8 cellular contexts compared by ENCODE assay signal in genomic region chr19:2463694-2464093, GRCh38. TPM values are rescaled to one million over a fixed set of nuclear protein-coding genes. Genes with fewer than 3 reads are reported as not detected.
DNase-seq lines count a peak whose midpoint lies in the region; ATAC-seq, FAIRE-seq and TF ChIP-seq lines count a peak whose summit lies in the region.
"Not testable (repeated sequence)": the region's sequence is repeated elsewhere in the genome, so short reads cannot be mapped to it uniquely, and the experiment has no call there.

No MANE protein-coding gene starts in this region.

- not testable (repeated sequence) for H4K8ac ChIP-seq in IMR-90 (ENCODE audit: low read depth in 2 of 2, low read length in 2 of 2)

- H3K27me3 ChIP-seq in A673 (replicated peaks; ENCODE audit: insufficient read depth, low read depth, low read length, poor library complexity); IMR-90 (ENCODE audit: control insufficient read depth, insufficient read depth, low read length); K562 (ENCODE audit: control insufficient read depth in 2 of 2, insufficient read depth in 2 of 2, low read length in 2 of 2); stomach smooth muscle (ENCODE audit: control insufficient read depth in 1 of 2, insufficient read depth in 2 of 2, low read length in 2 of 2): not testable (repeated sequence)

- H4K5ac ChIP-seq in IMR-90 (ENCODE audit: low read depth, low read length), result not testable (repeated sequence)

- dilution Hi-C loops in IMR-90 (cut with HindIII; ENCODE audit: low sequenced_read_pairs, unreplicated experiment), result not testable (repeated sequence)

- H3K4me3 Mint-ChIP-seq in T-helper 2 cell treated with Interferon-gamma antibody and Interleukin-4, amounts not matched to agents 5 μg/mL and 100 μg/mL, for 36 hours, result peak overlapping the region; percentile 50
- H3K4me3 Mint-ChIP-seq in activated CD8-positive, alpha-beta memory T cell treated with anti-CD3 and anti-CD28 coated beads, Interleukin-2, amount 10 ng/mL, durations not matched to agents 7 days and 5 days, result peak overlapping the region; percentile 11
- H3K4me3 Mint-ChIP-seq in immature natural killer cell, result peak overlapping the region in 3 of 5 donors; percentile 32 to 44 (median 34)
- H3K4me3 Mint-ChIP-seq in nephron progenitor cell, result not testable (repeated sequence)

- peak overlapping the region; percentile 64 for H3K4ac ChIP-seq in IMR-90 (ENCODE audit: low read depth, low read length)

- no CpG with 5 or more reads among the region's 5 CpGs for WGBS in IMR-90 (ENCODE audit: extremely low coverage in 2 of 2, insufficient read length in 1 of 2), 2 experiments
- WGBS in K562 (ENCODE audit: insufficient coverage, low coverage, missing lambda C conversion rate), result 48% methylated on average over 5 of the region's 5 CpGs

- not testable (repeated sequence) for ATAC-seq in IMR-90 (ENCODE audit: low read depth); activated CD8-positive, alpha-beta memory T cell treated with anti-CD3 and anti-CD28 coated beads, Interleukin-2, amount 10 ng/mL, durations not matched to agents 7 days and 5 days; K562

- not testable (repeated sequence) for H3K23ac ChIP-seq in IMR-90 (ENCODE audit: low read depth, low read length)

- H2AK9ac ChIP-seq in IMR-90 (replicated peaks; ENCODE audit: low read depth, low read length, poor library complexity), result not testable (repeated sequence)

- POLR2A ChIA-PET in A673 (lab: Charles Lee; ENCODE audit: low non-redundant PET), result not testable (repeated sequence)
- POLR2A ChIA-PET in IMR-90 (lab: Charles Lee; ENCODE audit: unreplicated experiment) (interaction anchor here (0.6 to 1.2 kb wide), 2 partner anchors 13 to 49 kb away, joined by 6 to 13 read pairs; partner anchors contain the start of gene GADD45B), K562 (lab: Yijun Ruan, JAX) (interaction anchor here (1.6 to 1.7 kb wide), 2 partner anchors 9 to 13 kb away, joined by 4 to 7 read pairs; partner anchors contain the start of gene GADD45B)

- not testable (repeated sequence) for H3K4me1 Mint-ChIP-seq in T-helper 2 cell treated with Interferon-gamma antibody and Interleukin-4, amounts not matched to agents 5 μg/mL and 100 μg/mL, for 36 hours (ENCODE audit: low read depth); immature natural killer cell
- peaks cover 13% of the 10 kb centered on the region for H3K4me1 Mint-ChIP-seq in activated CD8-positive, alpha-beta memory T cell treated with anti-CD3 and anti-CD28 coated beads, Interleukin-2, amount 10 ng/mL, durations not matched to agents 7 days and 5 days
- peaks cover 10% of the 10 kb centered on the region for H3K4me1 Mint-ChIP-seq in nephron progenitor cell

- CTCF ChIA-PET in A673 (lab: Charles Lee), result interaction anchor here (0.6 kb wide), 1 partner anchor 173 kb away, joined by 3 read pairs; no protein-coding TSS in a partner anchor
- CTCF ChIA-PET in IMR-90 (lab: Yijun Ruan, JAX); K562 (lab: Yijun Ruan, JAX; ENCODE audit: low intra/inter-chr PET ratio): not testable (repeated sequence)
- CTCF ChIA-PET in activated CD8-positive, alpha-beta memory T cell treated with anti-CD3 and anti-CD28 coated beads, Interleukin-2, amount 10 ng/mL, durations not matched to agents 7 days and 5 days (lab: Charles Lee), result interaction anchor here (1.1 to 5.0 kb wide), 6 partner anchors 10 to 157 kb away, joined by 3 to 28 read pairs (median 6); no protein-coding TSS in a partner anchor

- not testable (repeated sequence) for H2AFZ ChIP-seq in IMR-90 (replicated peaks; ENCODE audit: low read length, poor library complexity); K562 (ENCODE audit: low read depth, low read length)

- H4K20me1 ChIP-seq in IMR-90 (ENCODE audit: insufficient read depth, low read length); K562 (replicated peaks; ENCODE audit: control insufficient read depth, insufficient read depth, low read length): not testable (repeated sequence)

- not testable (repeated sequence) for H3K27me3 Mint-ChIP-seq in T-helper 2 cell treated with Interferon-gamma antibody and Interleukin-4, amounts not matched to agents 5 μg/mL and 100 μg/mL, for 36 hours (ENCODE audit: low read depth); activated CD8-positive, alpha-beta memory T cell treated with anti-CD3 and anti-CD28 coated beads, Interleukin-2, amount 10 ng/mL, durations not matched to agents 7 days and 5 days; immature natural killer cell (ENCODE audit: low read depth in 3 of 3); nephron progenitor cell (ENCODE audit: low read depth, poor library complexity)

- not testable (repeated sequence) for H3K9me3 ChIP-seq in A673 (ENCODE audit: low read depth, low read length, poor library complexity, severe bottlenecking); IMR-90 (ENCODE audit: control insufficient read depth, insufficient read depth, low read length); K562 (replicated peaks; ENCODE audit: control insufficient read depth, insufficient read depth, low read depth, low read length); stomach smooth muscle (ENCODE audit: control insufficient read depth in 2 of 2, low read length in 2 of 2)

- not testable (repeated sequence) for H3K4me1 ChIP-seq in A673 (ENCODE audit: insufficient read depth, low read length, poor library complexity, severe bottlenecking); IMR-90 (ENCODE audit: control insufficient read depth, insufficient read depth, low read length)
- H3K4me1 ChIP-seq in K562 (replicated peaks in 1 of 2; ENCODE audit: control insufficient read depth in 2 of 2, insufficient read depth in 2 of 2, low read length in 2 of 2) (peaks cover 0 to 20% of the 10 kb centered on the region in 2 experiments; a peak in 2 of 5 replicates), stomach smooth muscle (ENCODE audit: control insufficient read depth, insufficient read depth, low read length) (peaks cover 12% of the 10 kb centered on the region)

- not testable (repeated sequence) for H3K79me2 ChIP-seq in K562 (ENCODE audit: control insufficient read depth, insufficient read depth, low read length)

- H3K4me3 ChIP-seq in A673 (ENCODE audit: low read depth, low read length, poor library complexity, severe bottlenecking); IMR-90 (ENCODE audit: insufficient read depth, low read depth, low read length); K562; stomach smooth muscle (ENCODE audit: low read length in 2 of 2): not testable (repeated sequence)

- H2BK5ac ChIP-seq in IMR-90 (ENCODE audit: low read depth, low read length, poor library complexity, severe bottlenecking), result not testable (repeated sequence)

- not testable (repeated sequence) for H4K91ac ChIP-seq in IMR-90 (ENCODE audit: insufficient read depth, low read depth, low read length)

- not testable (repeated sequence) for H3K9me3 Mint-ChIP-seq in T-helper 2 cell treated with Interferon-gamma antibody and Interleukin-4, amounts not matched to agents 5 μg/mL and 100 μg/mL, for 36 hours; activated CD8-positive, alpha-beta memory T cell treated with anti-CD3 and anti-CD28 coated beads, Interleukin-2, amount 10 ng/mL, durations not matched to agents 7 days and 5 days (ENCODE audit: low read depth); immature natural killer cell; nephron progenitor cell

- not testable (repeated sequence) for TF ChIP-seq CTCF in A673 (conservative IDR thresholded peaks at IDR 0.05; ENCODE audit: low read depth, low read length); IMR-90 (conservative IDR thresholded peaks at IDR 0.05; ENCODE audit: low read depth, low read length); K562 (IDR thresholded peaks at IDR 0.05 in 2 of 3, conservative IDR thresholded peaks at IDR 0.05 in 1 of 3; ENCODE audit: insufficient read depth in 2 of 3, low read depth in 1 of 3, low read length in 3 of 3); nephron progenitor cell (IDR thresholded peaks at IDR 0.05)

- H3K27ac Mint-ChIP-seq in T-helper 2 cell treated with Interferon-gamma antibody and Interleukin-4, amounts not matched to agents 5 μg/mL and 100 μg/mL, for 36 hours, result peak overlapping the region; percentile 26
- not testable (repeated sequence) for H3K27ac Mint-ChIP-seq in activated CD8-positive, alpha-beta memory T cell treated with anti-CD3 and anti-CD28 coated beads, Interleukin-2, amount 10 ng/mL, durations not matched to agents 7 days and 5 days
- H3K27ac Mint-ChIP-seq in immature natural killer cell (peak overlapping the region in 1 of 6 donors; percentile 12), nephron progenitor cell (peak overlapping the region; percentile 61)

- H3K18ac ChIP-seq in IMR-90 (ENCODE audit: low read depth, low read length), result not testable (repeated sequence)

- not testable (repeated sequence) for H3K4me2 ChIP-seq in IMR-90 (ENCODE audit: low read depth, low read length); K562 (ENCODE audit: insufficient read depth, low read length)

- peak overlapping the region; percentile 87 for H3K27ac ChIP-seq in A673 (ENCODE audit: low read depth, low read length, poor library complexity, severe bottlenecking)
- not testable (repeated sequence) for H3K27ac ChIP-seq in IMR-90 (ENCODE audit: insufficient read depth, low read length); K562 (ENCODE audit: extremely low read depth, low read depth, low read length)
- peak overlapping the region; percentile 31 for H3K27ac ChIP-seq in stomach smooth muscle (ENCODE audit: low read length)

- 0 out of 2 replicates have a peak overlapping the region, but pooled peaks have one; percentile 42 for H2AK5ac ChIP-seq in IMR-90 (ENCODE audit: low read depth, low read length)

- FAIRE-seq in K562 (lab: Jason Lieb, UNC), result not testable (repeated sequence)

- not testable (repeated sequence) for BruUV-seq in A673 (replicated peaks; lab: Mats Ljungman, UMichigan); IMR-90 (replicated peaks; lab: Mats Ljungman, UMichigan); K562 (replicated peaks; lab: Mats Ljungman, UMichigan)

- H2BK20ac ChIP-seq in IMR-90 (ENCODE audit: low read depth, low read length), result peak overlapping the region; percentile 63

- H3K14ac ChIP-seq in IMR-90 (replicated peaks; ENCODE audit: low read depth, low read length), result not testable (repeated sequence)

- H3K9ac ChIP-seq in IMR-90 (ENCODE audit: low read depth, low read length); K562 (ENCODE audit: insufficient read depth in 1 of 2, low read depth in 2 of 2, low read length in 2 of 2); stomach smooth muscle (ENCODE audit: low read length in 2 of 2): not testable (repeated sequence)

- not testable (repeated sequence) for H3K36me3 Mint-ChIP-seq in T-helper 2 cell treated with Interferon-gamma antibody and Interleukin-4, amounts not matched to agents 5 μg/mL and 100 μg/mL, for 36 hours (ENCODE audit: low read depth); activated CD8-positive, alpha-beta memory T cell treated with anti-CD3 and anti-CD28 coated beads, Interleukin-2, amount 10 ng/mL, durations not matched to agents 7 days and 5 days; immature natural killer cell; nephron progenitor cell (ENCODE audit: low read depth)

- intact Hi-C loops in A673 (cut with micrococcal nuclease; ENCODE audit: unreplicated experiment); IMR-90 (cut with micrococcal nuclease); K562 (cut with micrococcal nuclease): not testable (repeated sequence)

- H3K79me1 ChIP-seq in IMR-90 (ENCODE audit: low read depth in 1 of 2, low read length in 2 of 2), result 0 out of 4 replicates have a peak, but pooled peaks cover 0 to 12% of the 10 kb centered on the region in 2 experiments

- DNase-seq in A673 (ENCODE audit: low spot score); IMR-90; T-helper 2 cell treated with Interferon-gamma antibody and Interleukin-4, amounts not matched to agents 5 μg/mL and 100 μg/mL, for 36 hours (ENCODE audit: low spot score); activated CD8-positive, alpha-beta memory T cell treated with anti-CD3 and anti-CD28 coated beads, Interleukin-2, amount 10 ng/mL, durations not matched to agents 7 days and 5 days; K562 (ENCODE audit: extremely low read depth in 1 of 4, low spot score in 3 of 4); immature natural killer cell; nephron progenitor cell: not testable (repeated sequence)

- in situ Hi-C loops in IMR-90 (cut with MboI; ENCODE audit: low sequenced_read_pairs); K562 (cut with MboI): not testable (repeated sequence)

- TF ChIP-seq POLR2A in IMR-90 (IDR thresholded peaks at IDR 0.05; ENCODE audit: low read depth, low read length); K562 (conservative IDR thresholded peaks at IDR 0.05): not testable (repeated sequence)

- not testable (repeated sequence) for H3K56ac ChIP-seq in IMR-90 (ENCODE audit: extremely low read depth, insufficient read depth, low read length)

- H3K36me3 ChIP-seq in A673 (ENCODE audit: insufficient read depth, low read length, poor library complexity, severe bottlenecking); IMR-90 (ENCODE audit: control insufficient read depth, insufficient read depth, low read length); K562 (ENCODE audit: control insufficient read depth, insufficient read depth, low read length); stomach smooth muscle (ENCODE audit: control insufficient read depth in 2 of 2, insufficient read depth in 2 of 2, low read length in 2 of 2): not testable (repeated sequence)

- H3K9me1 ChIP-seq in IMR-90 (ENCODE audit: insufficient read depth, low read length); K562 (ENCODE audit: control insufficient read depth, insufficient read depth, low read length): not testable (repeated sequence)

- not testable (repeated sequence) for TF ChIP-seq EP300 in K562 (IDR thresholded peaks at IDR 0.05; ENCODE audit: low read length)

- 0 out of 3 replicates have a peak overlapping the region, but pooled peaks have one; percentile 10 for H2BK15ac ChIP-seq in IMR-90 (ENCODE audit: low read depth, low read length)

- H2BK120ac ChIP-seq in IMR-90 (ENCODE audit: low read depth, low read length), result peak overlapping the region; percentile 76; the same call in 1 of the 2 replicates

- not testable (repeated sequence) for TF ChIP-seq RAD21 in IMR-90 (IDR thresholded peaks at IDR 0.05; ENCODE audit: low read length); K562 (CRISPR knock-in tag; conservative IDR thresholded peaks at IDR 0.05 in 1 of 2, IDR thresholded peaks at IDR 0.05 in 1 of 2)

RNA-seq across cellular contexts. Expression of gene LMNB2, which starts 6.9 kb away (rescaled TPM):
- 241 and 243 TPM in 2 replicates for total RNA-seq in A673 (2021)
- 104 and 108 TPM in 2 replicates for total RNA-seq in IMR-90 (2012; rRNA removed)
- polyA plus RNA-seq in IMR-90 (2012; rRNA removed), result 106 and 117 TPM in 2 replicates
- polyA plus RNA-seq in IMR-90 (2012; cell fraction: cytosol; rRNA removed), result 57.0 and 66.3 TPM in 2 replicates
- polyA plus RNA-seq in IMR-90 (2012; cell fraction: nucleus; rRNA removed; ENCODE audit: low replicate concordance), result 88.6 and 109 TPM in 2 replicates
- total RNA-seq in activated CD8-positive, alpha-beta memory T cell treated with anti-CD3 and anti-CD28 coated beads, Interleukin-2, amount 10 ng/mL, durations not matched to agents 7 days and 5 days, result 100 to 1,000 TPM; 123 to 128 TPM
- 40.1 and 85.1 TPM in 2 replicates for total RNA-seq in K562 (2011; cell fraction: chromatin; rRNA removed; ENCODE audit: low replicate concordance)
- total RNA-seq in K562 (2011; cell fraction: nucleolus; rRNA removed), result 40.9 and 42.2 TPM in 2 replicates
- total RNA-seq in K562 (2011; cell fraction: nucleoplasm; rRNA removed), result 35.7 and 48.3 TPM in 2 replicates
- total RNA-seq in K562 (2014; rRNA removed), result 133 and 141 TPM in 2 replicates
- total RNA-seq in K562 (2014; rRNA removed; fragmentation: Illumina TruSeq; extraction: Trizol), result 46.8 and 52.9 TPM in 2 replicates
- total RNA-seq in K562 (2015; rRNA removed; fragmentation: Illumina TruSeq; extraction: Trizol), result 105 and 106 TPM in 2 replicates
- total RNA-seq in K562 (2021), result 98.3 and 123 TPM in 2 replicates
- polyA plus RNA-seq in K562 (2011; rRNA removed), result 90.3 and 94.7 TPM in 2 replicates
- 191 and 212 TPM in 2 replicates for polyA plus RNA-seq in K562 (2011; cell fraction: cytosol; rRNA removed)
- 59.1 and 76.5 TPM in 2 replicates for polyA plus RNA-seq in K562 (2011; cell fraction: nucleus; rRNA removed)
- polyA plus RNA-seq in K562 (2012), result 58.8 and 94.2 TPM in 2 replicates
- 117 and 161 TPM in 2 replicates for polyA plus RNA-seq in K562 (2014; fragmentation: Illumina TruSeq; extraction: Trizol)
- polyA plus RNA-seq in K562 (2014; fragmentation: Nextera tagmentation; extraction: Ambion mirVana), result under 1 TPM; 0.48 to 0.71 TPM
- 94.5 and 105 TPM in 2 replicates for polyA plus RNA-seq in K562 (2014; rRNA removed)
- 57.4 and 85.2 TPM in 2 replicates for polyA minus RNA-seq in K562 (2011; rRNA and poly(A)+ RNA removed)
- 48.5 and 69.4 TPM in 2 replicates for polyA minus RNA-seq in K562 (2011; cell fraction: cytosol; rRNA and poly(A)+ RNA removed)
- 10.8 and 13.6 TPM in 2 replicates for polyA minus RNA-seq in K562 (2011; cell fraction: nucleus; rRNA and poly(A)+ RNA removed)
- 1 to 10 TPM; 4.6 to 8.4 (median 5.0) TPM for polyA plus RNA-seq in immature natural killer cell

RNA-seq across cellular contexts. Expression of gene GADD45B, which starts 12.2 kb away (rescaled TPM):
- 12.3 and 16.4 TPM in 2 replicates for total RNA-seq in A673 (2021)
- total RNA-seq in IMR-90 (2012; rRNA removed), result 28.1 and 30.1 TPM in 2 replicates
- 84.0 and 106 TPM in 2 replicates for polyA plus RNA-seq in IMR-90 (2012; rRNA removed)
- 70.3 and 87.0 TPM in 2 replicates for polyA plus RNA-seq in IMR-90 (2012; cell fraction: cytosol; rRNA removed)
- polyA plus RNA-seq in IMR-90 (2012; cell fraction: nucleus; rRNA removed; ENCODE audit: low replicate concordance), result 301 and 400 TPM in 2 replicates
- 10 to 100 TPM; 63.4 to 79.4 TPM for total RNA-seq in activated CD8-positive, alpha-beta memory T cell treated with anti-CD3 and anti-CD28 coated beads, Interleukin-2, amount 10 ng/mL, durations not matched to agents 7 days and 5 days
- 7.1 and 17.3 TPM in 2 replicates for total RNA-seq in K562 (2011; cell fraction: chromatin; rRNA removed; ENCODE audit: low replicate concordance)
- 18.6 and 27.0 TPM in 2 replicates for total RNA-seq in K562 (2011; cell fraction: nucleolus; rRNA removed)
- total RNA-seq in K562 (2011; cell fraction: nucleoplasm; rRNA removed), result 12.8 and 19.0 TPM in 2 replicates
- 3.9 and 4.1 TPM in 2 replicates for total RNA-seq in K562 (2014; rRNA removed)
- 1.7 and 2.1 TPM in 2 replicates for total RNA-seq in K562 (2014; rRNA removed; fragmentation: Illumina TruSeq; extraction: Trizol)
- total RNA-seq in K562 (2015; rRNA removed; fragmentation: Illumina TruSeq; extraction: Trizol), result 1.9 and 2.0 TPM in 2 replicates
- 2.9 and 3.1 TPM in 2 replicates for total RNA-seq in K562 (2021)
- polyA plus RNA-seq in K562 (2011; rRNA removed), result 2.7 and 4.7 TPM in 2 replicates
- polyA plus RNA-seq in K562 (2011; cell fraction: cytosol; rRNA removed), result 5.2 and 6.5 TPM in 2 replicates
- polyA plus RNA-seq in K562 (2011; cell fraction: nucleus; rRNA removed), result 8.7 and 19.6 TPM in 2 replicates
- 2.9 and 8.2 TPM in 2 replicates for polyA plus RNA-seq in K562 (2012)
- polyA plus RNA-seq in K562 (2014; fragmentation: Illumina TruSeq; extraction: Trizol), result 0.79 and 1.0 TPM in 2 replicates
- under 1 TPM; 0.06 to 0.18 TPM for polyA plus RNA-seq in K562 (2014; fragmentation: Nextera tagmentation; extraction: Ambion mirVana)
- polyA plus RNA-seq in K562 (2014; rRNA removed), result 2.5 and 2.7 TPM in 2 replicates
- 3.5 and 5.2 TPM in 2 replicates for polyA minus RNA-seq in K562 (2011; rRNA and poly(A)+ RNA removed)
- 4.3 and 18.2 TPM in 2 replicates for polyA minus RNA-seq in K562 (2011; cell fraction: cytosol; rRNA and poly(A)+ RNA removed)
- polyA minus RNA-seq in K562 (2011; cell fraction: nucleus; rRNA and poly(A)+ RNA removed), result 17.8 and 31.2 TPM in 2 replicates
- polyA plus RNA-seq in immature natural killer cell, result 100 to 1,000 TPM in 1 of 3 donors, 10 to 100 TPM in 2; 68.0 to 105 (median 72.9) TPM

RNA-seq across cellular contexts. Expression of gene TIMM13, which starts 36.3 kb away (rescaled TPM):
- 206 and 213 TPM in 2 replicates for total RNA-seq in A673 (2021)
- total RNA-seq in IMR-90 (2012; rRNA removed), result 21.0 and 29.2 TPM in 2 replicates
- polyA plus RNA-seq in IMR-90 (2012; rRNA removed), result 62.3 and 93.7 TPM in 2 replicates
- polyA plus RNA-seq in IMR-90 (2012; cell fraction: cytosol; rRNA removed), result 73.2 and 85.8 TPM in 2 replicates
- 30.1 and 56.4 TPM in 2 replicates for polyA plus RNA-seq in IMR-90 (2012; cell fraction: nucleus; rRNA removed; ENCODE audit: low replicate concordance)
- total RNA-seq in activated CD8-positive, alpha-beta memory T cell treated with anti-CD3 and anti-CD28 coated beads, Interleukin-2, amount 10 ng/mL, durations not matched to agents 7 days and 5 days, result 10 to 100 TPM; 66.4 to 91.9 TPM
- total RNA-seq in K562 (2011; cell fraction: chromatin; rRNA removed; ENCODE audit: low replicate concordance), result 33.4 and 83.5 TPM in 2 replicates
- 50.0 and 67.9 TPM in 2 replicates for total RNA-seq in K562 (2011; cell fraction: nucleolus; rRNA removed)
- 30.1 and 33.7 TPM in 2 replicates for total RNA-seq in K562 (2011; cell fraction: nucleoplasm; rRNA removed)
- total RNA-seq in K562 (2014; rRNA removed), result 112 and 140 TPM in 2 replicates
- total RNA-seq in K562 (2014; rRNA removed; fragmentation: Illumina TruSeq; extraction: Trizol), result 13.8 and 18.7 TPM in 2 replicates
- 81.1 and 90.4 TPM in 2 replicates for total RNA-seq in K562 (2015; rRNA removed; fragmentation: Illumina TruSeq; extraction: Trizol)
- total RNA-seq in K562 (2021), result 215 and 235 TPM in 2 replicates
- 35.0 and 50.3 TPM in 2 replicates for polyA plus RNA-seq in K562 (2011; rRNA removed)
- polyA plus RNA-seq in K562 (2011; cell fraction: cytosol; rRNA removed), result 77.5 and 236 TPM in 2 replicates
- polyA plus RNA-seq in K562 (2011; cell fraction: nucleus; rRNA removed), result 41.8 and 63.1 TPM in 2 replicates
- polyA plus RNA-seq in K562 (2012), result 83.8 and 112 TPM in 2 replicates
- 20.3 and 68.0 TPM in 2 replicates for polyA plus RNA-seq in K562 (2014; fragmentation: Illumina TruSeq; extraction: Trizol)
- polyA plus RNA-seq in K562 (2014; fragmentation: Nextera tagmentation; extraction: Ambion mirVana), result 10 to 100 TPM; 17.6 to 71.8 TPM
- 105 and 132 TPM in 2 replicates for polyA plus RNA-seq in K562 (2014; rRNA removed)
- 4.1 and 9.6 TPM in 2 replicates for polyA minus RNA-seq in K562 (2011; rRNA and poly(A)+ RNA removed)
- polyA minus RNA-seq in K562 (2011; cell fraction: cytosol; rRNA and poly(A)+ RNA removed), result 27.2 and 34.0 TPM in 2 replicates
- 18.0 and 20.1 TPM in 2 replicates for polyA minus RNA-seq in K562 (2011; cell fraction: nucleus; rRNA and poly(A)+ RNA removed)
- polyA plus RNA-seq in immature natural killer cell, result 10 to 100 TPM; 74.3 to 99.6 (median 84.9) TPM
